In genomic region chrX:8090482-8090881, GRCh38 we compare ENCODE assay signal across 29 cellular contexts.
"Had no signal": no experiment of that assay in that cellular context is flagged by ENCODE, and none has a peak within 500 bp of the region (broad histone marks: within the 10 kb centered on the region; RNA-seq: fewer than 3 reads in every experiment).

No MANE protein-coding gene starts in this region.

- H3K27me3 ChIP-seq: adrenal gland, body of pancreas, gastroesophageal sphincter, heart right ventricle, hepatocyte had no signal

- H3K4me2 ChIP-seq: hepatocyte had no signal

- H3K27ac ChIP-seq: adrenal gland, body of pancreas, coronary artery, dorsolateral prefrontal cortex, gastroesophageal sphincter, heart right ventricle, hepatocyte, WERI-Rb-1 had no signal

- H2AFZ ChIP-seq: hepatocyte had no signal

- H3K79me2 ChIP-seq: hepatocyte had no signal

- ATAC-seq: activated CD4-positive, CD25-positive, alpha-beta regulatory T cell treated with anti-CD3 and anti-CD28 coated beads, Interleukin-2, amount 50 U/mL, for 24 hours; activated CD8-positive, alpha-beta T cell treated with anti-CD3 and anti-CD28 coated beads for 36 hours; activated naive CD8-positive, alpha-beta T cell treated with anti-CD3 and anti-CD28 coated beads, Interleukin-2, amount 50 U/mL, for 24 hours; activated T-cell treated with anti-CD3 and anti-CD28 coated beads, Interleukin-2, amount 50 U/mL, for 4 hours; activated T-helper 17 cell treated with anti-CD3 and anti-CD28 coated beads, Interleukin-2, amount 50 U/mL, for 72 hours; body of pancreas; gastroesophageal sphincter; heart right ventricle; T-helper 17 cell had no signal

- DNase-seq: activated B cell treated with CpG ODN at 0.5 μM for 24 hours; activated CD4-positive, alpha-beta T cell treated with anti-CD3 and anti-CD28 coated beads for 48 hours; activated CD4-positive, alpha-beta T cell treated with anti-CD3 and anti-CD28 coated beads, Interleukin-2, amount 50 U/mL, for 1 hour; activated CD4-positive, alpha-beta T cell treated with anti-CD3 and anti-CD28 coated beads, Interleukin-2, amount 50 U/mL, for 48 hours; activated CD8-positive, alpha-beta memory T cell treated with anti-CD3 and anti-CD28 coated beads for 24 hours; activated CD8-positive, alpha-beta T cell treated with anti-CD3 and anti-CD28 coated beads for 36 hours; activated effector memory CD4-positive, alpha-beta T cell treated with anti-CD3 and anti-CD28 coated beads, Interleukin-2, amount 50 U/mL, for 16 hours; activated naive CD4-positive, alpha-beta T cell treated with anti-CD3 and anti-CD28 coated beads for 36 hours; activated naive CD8-positive, alpha-beta T cell treated with anti-CD3 and anti-CD28 coated beads for 36 hours; activated naive CD8-positive, alpha-beta T cell treated with anti-CD3 and anti-CD28 coated beads, Interleukin-2, amount 50 U/mL, for 24 hours; activated T-cell treated with anti-CD3 and anti-CD28 coated beads, Interleukin-2, amount 50 U/mL, for 4 hours; adrenal gland; amygdala; aorta; body of pancreas; dorsolateral prefrontal cortex; effector memory CD4-positive, alpha-beta T cell; endodermal cell; foreskin fibroblast; heart right ventricle; T-helper 1 cell; T-helper 17 cell; T1000; WERI-Rb-1 had no signal

- H3K9me3 ChIP-seq: adrenal gland, body of pancreas, gastroesophageal sphincter, heart right ventricle had no signal

- H3K4me1 ChIP-seq: adrenal gland, body of pancreas, gastroesophageal sphincter, heart right ventricle had no signal

- H3K4me3 ChIP-seq: adrenal gland, body of pancreas, coronary artery, dorsolateral prefrontal cortex, gastroesophageal sphincter, heart right ventricle, hepatocyte had no signal

- H3K36me3 ChIP-seq: adrenal gland, gastroesophageal sphincter, heart right ventricle, WERI-Rb-1 had no signal
